ENCODE assay signal across 8 cellular contexts in the genomic region with DNA sequence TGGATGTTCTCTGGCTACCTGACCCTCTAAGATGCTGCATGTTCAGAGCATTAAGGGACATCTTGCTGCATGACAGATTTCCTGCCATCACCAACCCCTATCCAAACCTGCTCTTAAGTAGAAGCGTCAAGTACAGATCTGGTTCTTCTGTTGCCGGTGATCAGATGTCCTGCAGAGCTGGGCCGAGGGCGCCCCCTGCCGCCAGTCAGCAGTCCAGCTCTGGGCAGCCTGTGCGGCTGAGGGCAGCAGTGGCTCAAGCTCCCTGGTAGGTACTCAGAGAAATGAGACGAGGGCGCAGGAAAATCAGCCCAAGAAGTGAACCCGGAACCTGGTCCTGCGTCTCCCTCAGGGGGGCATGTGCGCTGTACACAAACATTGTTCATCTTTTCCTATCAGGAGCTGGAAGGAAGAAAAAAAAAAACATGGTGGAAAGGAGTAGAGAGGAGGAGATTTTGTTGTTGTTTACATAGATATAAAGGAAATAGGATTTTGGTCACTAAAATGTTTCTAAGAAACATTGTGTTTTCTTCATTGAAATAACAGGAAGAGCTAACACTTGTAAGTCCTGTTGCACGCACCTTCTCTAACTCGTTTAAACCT.
DNase-seq lines count a peak whose midpoint lies in the region; ATAC-seq and TF ChIP-seq lines count a peak whose summit lies in the region.

No MANE protein-coding gene starts in this region.

- ATAC-seq in GM18520 (IDR thresholded peaks at IDR 0.05; ENCODE audit: unreplicated experiment) (peak; percentile 79), HG03045 (IDR thresholded peaks at IDR 0.05; ENCODE audit: unreplicated experiment) (peak; percentile 61), left ventricle myocardium superior (no peak)

- peak; percentile 98 for TF ChIP-seq CTCF in C4-2B (conservative IDR thresholded peaks at IDR 0.05)

- intact Hi-C loops in left ventricle myocardium superior (cut with micrococcal nuclease): no loop called here
- intact Hi-C loops in posterior vena cava (cut with DNase I): no loop called here

- no peak overlapping the region for H3K27ac ChIP-seq in C4-2B

- DNase-seq in NCI-H446 treated with DMSO at 0.1 percent for 48 hours (lab: John Stamatoyannopoulos, UW) (peak; percentile 20), left ventricle myocardium superior (peak; percentile 55), smooth muscle cell of the brain vasculature (ENCODE audit: low read depth, low spot score) (peak; percentile 10), posterior vena cava (ENCODE audit: low spot score) (no peak)
- peak; percentile 48 to 60 for DNase-seq in activated T-cell treated with anti-CD3 and anti-CD28 coated beads, Interleukin-2, amount 50 U/mL, for 48 hours
